In the genomic region with DNA sequence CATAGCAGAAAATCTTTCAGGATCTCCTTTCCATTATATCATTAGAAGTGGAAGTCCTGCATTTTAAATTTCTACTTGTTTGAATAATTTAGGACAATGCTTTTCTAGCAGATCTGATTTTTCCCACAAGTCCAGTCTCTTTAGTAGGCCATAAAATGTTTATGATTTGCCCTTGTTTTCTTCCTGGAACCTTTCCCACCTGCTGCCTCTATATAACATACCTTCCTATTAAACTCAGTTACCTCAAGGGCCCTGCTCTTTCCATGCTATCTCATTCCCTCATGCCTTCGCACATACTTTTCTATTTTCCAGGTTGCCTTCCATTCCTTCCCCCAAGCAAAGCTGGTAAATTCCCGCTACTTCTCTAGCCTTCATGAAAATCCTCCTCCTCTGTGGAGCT, we compare ENCODE assay signal across 6 cellular contexts.
"Had no signal": no experiment of that assay in that cellular context is flagged by ENCODE, and none has a peak within 500 bp of the region (broad histone marks: within the 10 kb centered on the region; RNA-seq: fewer than 3 reads in every experiment).

No MANE protein-coding gene starts in this region.

- H2AFZ ChIP-seq: GM23338 had no signal

- H3K4me3 ChIP-seq: GM23338 had no signal

- H3K4me3 Mint-ChIP-seq: GM23338, H9, IgD-negative memory B cell had no signal

- ATAC-seq: GM23338, HepG2 had no signal

- H3K27ac Mint-ChIP-seq: GM23338, H9 had no signal

- DNase-seq: H9, HCEC 1CT had no signal

- H3K9me3 Mint-ChIP-seq: GM23338, H9, IgD-negative memory B cell had no signal

- H3K4me2 ChIP-seq: GM23338 had no signal

- H3K27me3 Mint-ChIP-seq: IgD-negative memory B cell had no signal

- H3K27ac ChIP-seq: HL-60 had no signal

- H3K4me1 Mint-ChIP-seq: IgD-negative memory B cell had no signal
